In genomic region chr14:32128703-32129102, GRCh38 we compare ENCODE assay signal across 1 cellular context.
TF ChIP-seq lines count a peak whose summit lies in the region.

No MANE protein-coding gene starts in this region.

TF ChIP-seq in WTC11, 78 proteins besides CTCF, POLR2A, EP300 and RAD21 (continued from another document):
- TF ChIP-seq, protein P1, sequence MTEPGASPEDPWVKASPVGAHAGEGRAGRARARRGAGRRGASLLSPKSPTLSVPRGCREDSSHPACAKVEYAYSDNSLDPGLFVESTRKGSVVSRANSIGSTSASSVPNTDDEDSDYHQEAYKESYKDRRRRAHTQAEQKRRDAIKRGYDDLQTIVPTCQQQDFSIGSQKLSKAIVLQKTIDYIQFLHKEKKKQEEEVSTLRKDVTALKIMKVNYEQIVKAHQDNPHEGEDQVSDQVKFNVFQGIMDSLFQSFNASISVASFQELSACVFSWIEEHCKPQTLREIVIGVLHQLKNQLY (CRISPR knock-in tag; IDR thresholded peaks at IDR 0.05): no peak
- TF ChIP-seq ZNF232 (CRISPR knock-in tag; IDR thresholded peaks at IDR 0.05): no peak
